In the genomic region with DNA sequence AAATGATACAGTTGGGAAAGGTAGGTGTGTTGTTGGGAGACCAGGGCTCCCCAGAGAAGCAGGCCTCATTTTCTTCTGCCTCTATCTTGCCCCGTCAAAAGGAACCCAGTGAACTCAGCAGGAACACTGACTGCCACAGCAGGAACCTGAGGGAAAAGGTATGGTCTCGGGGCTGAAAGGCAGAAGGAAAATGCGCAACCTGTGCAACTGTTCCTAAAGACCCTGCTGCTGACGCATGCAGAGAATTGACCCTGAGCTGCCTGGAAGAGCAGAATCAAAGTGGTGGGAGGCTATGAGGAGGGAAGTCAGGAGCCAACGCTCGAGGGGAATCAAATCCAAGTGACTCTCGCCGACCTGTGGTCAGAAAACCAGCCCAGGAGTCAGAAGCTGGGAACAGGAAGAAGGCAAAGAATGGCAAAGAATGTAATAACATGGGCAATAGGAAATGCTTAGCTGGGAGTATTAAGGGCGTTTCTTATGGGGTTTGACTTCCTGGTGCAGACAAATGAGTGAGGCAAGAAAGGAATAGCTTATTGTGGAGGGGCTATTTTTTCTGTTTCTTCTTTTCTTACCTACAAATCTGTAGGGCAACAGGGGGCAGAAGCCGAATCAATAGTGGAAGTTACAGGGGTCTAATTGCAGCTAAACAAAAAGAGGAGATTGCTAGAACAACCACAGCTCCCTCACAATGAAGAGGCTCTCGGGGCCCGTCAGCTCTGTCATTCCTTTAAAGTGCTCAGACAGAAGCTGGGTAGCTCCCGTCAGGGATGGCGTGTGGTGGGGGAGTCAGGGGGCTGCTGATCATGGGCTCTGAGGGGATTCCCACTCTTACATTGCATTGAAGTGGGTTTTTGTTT, we compare ENCODE assay signal across 25 cellular contexts.
DNase-seq lines count a peak whose midpoint lies in the region; ATAC-seq, FAIRE-seq and TF ChIP-seq lines count a peak whose summit lies in the region.
"Had no signal": no experiment of that assay in that cellular context is flagged by ENCODE, and none has a peak within 500 bp of the region (broad histone marks: within the 10 kb centered on the region; RNA-seq: fewer than 3 reads in every experiment).

No MANE protein-coding gene starts in this region.

- no peak overlapping the region for H3K27ac ChIP-seq in endothelial cell of umbilical vein (ENCODE audit: insufficient read depth, low read depth, low read length)
- no peak overlapping the region for H3K27ac ChIP-seq in mesendoderm (ENCODE audit: low read depth, low read length)
- H3K27ac ChIP-seq: C4-2B, esophagus muscularis mucosa, GM23248, right atrium auricular region had no signal

- no peak overlapping the region for H3K23ac ChIP-seq in mesendoderm (ENCODE audit: low read length)

- peaks cover 25% of the 10 kb centered on the region for H3K9me3 ChIP-seq in Caco-2
- no peaks in the 10 kb centered on the region for H3K9me3 ChIP-seq in endothelial cell of umbilical vein (replicated peaks; ENCODE audit: control insufficient read depth, insufficient read depth, low read length)
- H3K9me3 ChIP-seq: right atrium auricular region, thyroid gland had no signal

- intact Hi-C loops in Caco-2 (cut with micrococcal nuclease; ENCODE audit: unreplicated experiment) (loop anchor here (1.0 kb wide), 2 partner anchors 8 to 9 kb away; no protein-coding TSS in a partner anchor), endothelial cell of umbilical vein (cut with micrococcal nuclease) (no loop called here)

- no peak overlapping the region for H3K4me3 ChIP-seq in Caco-2 (ENCODE audit: low read depth, low read length)
- H3K4me3 ChIP-seq in endothelial cell of umbilical vein (replicated peaks in 1 of 3; ENCODE audit: insufficient read depth in 1 of 3, low read depth in 1 of 3, low read length in 3 of 3): no peak overlapping the region
- no peak overlapping the region for H3K4me3 ChIP-seq in mesendoderm (ENCODE audit: low read length)
- H3K4me3 ChIP-seq: esophagus muscularis mucosa, GM23248, right atrium auricular region, thyroid gland had no signal

- peak; percentile 94 for FAIRE-seq in endothelial cell of umbilical vein (lab: Jason Lieb, UNC)
- FAIRE-seq: GM19239 had no signal

- H4K8ac ChIP-seq in mesendoderm (ENCODE audit: low read depth, low read length): no peak overlapping the region

- H3K79me1 ChIP-seq in mesendoderm (ENCODE audit: low read length): no peaks in the 10 kb centered on the region

- H3K27me3 ChIP-seq in Caco-2 (replicated peaks; ENCODE audit: control insufficient read depth, insufficient read depth, low read length) (no peaks in the 10 kb centered on the region), endothelial cell of umbilical vein (ENCODE audit: control insufficient read depth in 2 of 2, insufficient read depth in 2 of 2, low read length in 2 of 2) (no peaks in the 10 kb centered on the region), mesendoderm (ENCODE audit: insufficient read depth, low read length, poor library complexity) (no peaks in the 10 kb centered on the region)
- H3K27me3 ChIP-seq: esophagus muscularis mucosa, right atrium auricular region, thyroid gland had no signal

- DNase-seq in Caco-2: no peak
- DNase-seq in M059J (ENCODE audit: low read depth): peak; percentile 20
- DNase-seq in endothelial cell of umbilical vein (ENCODE audit: low read depth, low spot score): peak; percentile 72
- peak; percentile 42 for DNase-seq in mesendoderm
- DNase-seq in NCI-H446 (lab: John Stamatoyannopoulos, UW): no peak
- no peak for DNase-seq in GOT3 (lab: John Stamatoyannopoulos, UW)
- DNase-seq: ACHN; activated CD8-positive, alpha-beta T cell treated with anti-CD3 and anti-CD28 coated beads, Interleukin-2, amount 10 ng/mL, durations not matched to agents 7 days and 5 days; activated naive CD4-positive, alpha-beta T cell treated with anti-CD3 and anti-CD28 coated beads, Interleukin-2, amount 10 ng/mL, durations not matched to agents 7 days and 5 days; activated T-cell treated with anti-CD3 and anti-CD28 coated beads, Interleukin-2, amount 50 U/mL, for 24 hours; central memory CD4-positive, alpha-beta T cell; DMS 273 treated with DMSO at 0.1 percent for 48 hours; GF-D8; NCI-H2107; NCI-H524 treated with DMSO at 0.1 percent for 48 hours; stimulated activated naive CD4-positive, alpha-beta T cell had no signal

- H3K27ac Mint-ChIP-seq in Caco-2 (ENCODE audit: unreplicated experiment): peak overlapping the region; percentile 70
- H3K27ac Mint-ChIP-seq: activated CD8-positive, alpha-beta T cell treated with anti-CD3 and anti-CD28 coated beads, Interleukin-2, amount 10 ng/mL, durations not matched to agents 7 days and 5 days; activated naive CD4-positive, alpha-beta T cell treated with anti-CD3 and anti-CD28 coated beads, Interleukin-2, amount 10 ng/mL, durations not matched to agents 7 days and 5 days; activated T-cell treated with anti-CD3 and anti-CD28 coated beads, Interleukin-2, amount 50 U/mL, for 24 hours had no signal

- no peak for ATAC-seq in GM21619 (IDR thresholded peaks at IDR 0.05; ENCODE audit: unreplicated experiment)
- no peak for ATAC-seq in HG03521 (IDR thresholded peaks at IDR 0.05; ENCODE audit: unreplicated experiment)
- ATAC-seq: activated CD4-positive, CD25-positive, alpha-beta regulatory T cell treated with anti-CD3 and anti-CD28 coated beads, Interleukin-2, amount 50 U/mL, for 24 hours; activated CD8-positive, alpha-beta T cell treated with anti-CD3 and anti-CD28 coated beads, Interleukin-2, amount 10 ng/mL, durations not matched to agents 7 days and 5 days had no signal

- peaks cover 29% of the 10 kb centered on the region for H3K9me3 Mint-ChIP-seq in Caco-2 (ENCODE audit: unreplicated experiment)

- no peaks in the 10 kb centered on the region for H3K27me3 Mint-ChIP-seq in Caco-2 (ENCODE audit: insufficient read depth, unreplicated experiment)

- peaks cover 59% of the 10 kb centered on the region for H3K4me1 Mint-ChIP-seq in Caco-2 (ENCODE audit: low read depth, unreplicated experiment)
- H3K4me1 Mint-ChIP-seq: activated naive CD4-positive, alpha-beta T cell treated with anti-CD3 and anti-CD28 coated beads, Interleukin-2, amount 10 ng/mL, durations not matched to agents 7 days and 5 days had no signal

- peaks cover 23% of the 10 kb centered on the region for H3K36me3 Mint-ChIP-seq in Caco-2 (ENCODE audit: insufficient read depth, unreplicated experiment)
- H3K36me3 Mint-ChIP-seq: activated naive CD4-positive, alpha-beta T cell treated with anti-CD3 and anti-CD28 coated beads, Interleukin-2, amount 10 ng/mL, durations not matched to agents 7 days and 5 days had no signal

- H2BK5ac ChIP-seq in mesendoderm (ENCODE audit: low read length): no peak overlapping the region

- H3K4me2 ChIP-seq in endothelial cell of umbilical vein (ENCODE audit: insufficient read depth, low read length) (no peak overlapping the region), mesendoderm (ENCODE audit: low read length) (no peak overlapping the region)

- H3K4me1 ChIP-seq in Caco-2 (peaks cover 50% of the 10 kb centered on the region), endothelial cell of umbilical vein (ENCODE audit: control insufficient read depth, extremely low read depth, insufficient read depth, low read length) (peaks cover 11% of the 10 kb centered on the region), mesendoderm (ENCODE audit: control insufficient read depth, low read depth, low read length) (peaks cover 11% of the 10 kb centered on the region)

- POLR2A ChIA-PET in Caco-2 (lab: Charles Lee) (interaction anchor here (0.7 kb wide), 1 partner anchor 782 kb away, joined by 3 read pairs; no protein-coding TSS in a partner anchor), endothelial cell of umbilical vein (lab: Charles Lee) (no interaction called here)

- no peak overlapping the region for H3K9ac ChIP-seq in endothelial cell of umbilical vein (replicated peaks; ENCODE audit: extremely low read depth, insufficient read depth, low read length)
- no peak overlapping the region for H3K9ac ChIP-seq in mesendoderm (ENCODE audit: low read length)
- H3K9ac ChIP-seq: GM23248 had no signal

- H2AK5ac ChIP-seq in mesendoderm (ENCODE audit: low read length): no peak overlapping the region

- TF ChIP-seq CTCF in Caco-2 (IDR thresholded peaks at IDR 0.05; ENCODE audit: insufficient read depth in 1 of 2, low read depth in 1 of 2, low read length in 1 of 2, severe bottlenecking in 1 of 2, unreplicated experiment in 1 of 2) (no peak), endothelial cell of umbilical vein (IDR thresholded peaks at IDR 0.05; ENCODE audit: extremely low read depth in 1 of 2, insufficient read depth in 1 of 2, low read depth in 1 of 2, low read length in 2 of 2) (no peak)

- H4K5ac ChIP-seq in mesendoderm (ENCODE audit: low read length): no peak overlapping the region

- no peak overlapping the region for H2BK15ac ChIP-seq in mesendoderm (replicated peaks; ENCODE audit: low read depth)

- H3K4ac ChIP-seq in mesendoderm (ENCODE audit: low read depth, low read length): no peak overlapping the region

- H3K18ac ChIP-seq in mesendoderm (ENCODE audit: low read length): no peak overlapping the region

- CTCF ChIA-PET in Caco-2 (lab: Charles Lee) (no interaction called here), endothelial cell of umbilical vein (lab: Charles Lee) (interaction anchor here (0.8 to 3.1 kb wide), 7 partner anchors 10 to 138 kb away, joined by 3 to 11 read pairs (median 5); no protein-coding TSS in a partner anchor)

- dilution Hi-C loops in endothelial cell of umbilical vein (cut with MboI; ENCODE audit: extremely low pct_ligation_motif_present, low sequenced_read_pairs): no loop called here

- WGBS in mesendoderm (ENCODE audit: extremely low coverage, insufficient coverage, low lambda C conversion rate): no CpG with 5 or more reads among the region's 14 CpGs

- H4K20me1 ChIP-seq in endothelial cell of umbilical vein (replicated peaks; ENCODE audit: control insufficient read depth, extremely low read depth, insufficient read depth, low read length): no peaks in the 10 kb centered on the region

- H2BK120ac ChIP-seq in mesendoderm (ENCODE audit: low read depth, low read length): no peak overlapping the region

- no peak for TF ChIP-seq POLR2A in endothelial cell of umbilical vein (IDR thresholded peaks at IDR 0.05; ENCODE audit: low read depth, low read length)

- H2AFZ ChIP-seq in endothelial cell of umbilical vein (ENCODE audit: low read depth, low read length): peak overlapping the region; percentile 60
- H2AFZ ChIP-seq: GM23248 had no signal

- BruUV-seq in Caco-2 (replicated peaks; lab: Mats Ljungman, UMichigan) (no TSS peak), endothelial cell of umbilical vein (replicated peaks; lab: Mats Ljungman, UMichigan) (no TSS peak)

- H3K36me3 ChIP-seq in Caco-2 (ENCODE audit: control insufficient read depth, insufficient read depth, low read length) (no peaks in the 10 kb centered on the region), endothelial cell of umbilical vein (ENCODE audit: control insufficient read depth in 2 of 2, extremely low read depth in 1 of 2, insufficient read depth in 2 of 2, low read length in 2 of 2) (no peaks in the 10 kb centered on the region), mesendoderm (ENCODE audit: control insufficient read depth, insufficient read depth, low read length) (no peaks in the 10 kb centered on the region)
- H3K36me3 ChIP-seq: esophagus muscularis mucosa, right atrium auricular region, thyroid gland had no signal

- no peak overlapping the region for H3K4me3 Mint-ChIP-seq in Caco-2 (ENCODE audit: unreplicated experiment)
- H3K4me3 Mint-ChIP-seq: activated CD8-positive, alpha-beta T cell treated with anti-CD3 and anti-CD28 coated beads, Interleukin-2, amount 10 ng/mL, durations not matched to agents 7 days and 5 days; activated naive CD4-positive, alpha-beta T cell treated with anti-CD3 and anti-CD28 coated beads, Interleukin-2, amount 10 ng/mL, durations not matched to agents 7 days and 5 days; activated T-cell treated with anti-CD3 and anti-CD28 coated beads, Interleukin-2, amount 50 U/mL, for 24 hours had no signal

- H3K9me1 ChIP-seq in endothelial cell of umbilical vein (replicated peaks; ENCODE audit: control insufficient read depth, extremely low read depth, insufficient read depth, low read length): no peaks in the 10 kb centered on the region

- peak overlapping the region; percentile 44 for H3K56ac ChIP-seq in mesendoderm (ENCODE audit: low read length)

- H3K79me2 ChIP-seq in endothelial cell of umbilical vein (ENCODE audit: control insufficient read depth, insufficient read depth, low read length): no peaks in the 10 kb centered on the region
- no peaks in the 10 kb centered on the region for H3K79me2 ChIP-seq in mesendoderm (ENCODE audit: control insufficient read depth, insufficient read depth, low read length)

Comparison
In these comparisons a context has a peak if more than half of its experiments do, and no peak if none do; other contexts are left out.
1. DNase-seq: peak in M059J (single experiment), endothelial cell of umbilical vein (single experiment) and mesendoderm (single experiment); none in Caco-2 (0 of 2), NCI-H446 (0 of 2) and GOT3 (single experiment).